ENCODE assay signal across 11 cellular contexts in the genomic region with DNA sequence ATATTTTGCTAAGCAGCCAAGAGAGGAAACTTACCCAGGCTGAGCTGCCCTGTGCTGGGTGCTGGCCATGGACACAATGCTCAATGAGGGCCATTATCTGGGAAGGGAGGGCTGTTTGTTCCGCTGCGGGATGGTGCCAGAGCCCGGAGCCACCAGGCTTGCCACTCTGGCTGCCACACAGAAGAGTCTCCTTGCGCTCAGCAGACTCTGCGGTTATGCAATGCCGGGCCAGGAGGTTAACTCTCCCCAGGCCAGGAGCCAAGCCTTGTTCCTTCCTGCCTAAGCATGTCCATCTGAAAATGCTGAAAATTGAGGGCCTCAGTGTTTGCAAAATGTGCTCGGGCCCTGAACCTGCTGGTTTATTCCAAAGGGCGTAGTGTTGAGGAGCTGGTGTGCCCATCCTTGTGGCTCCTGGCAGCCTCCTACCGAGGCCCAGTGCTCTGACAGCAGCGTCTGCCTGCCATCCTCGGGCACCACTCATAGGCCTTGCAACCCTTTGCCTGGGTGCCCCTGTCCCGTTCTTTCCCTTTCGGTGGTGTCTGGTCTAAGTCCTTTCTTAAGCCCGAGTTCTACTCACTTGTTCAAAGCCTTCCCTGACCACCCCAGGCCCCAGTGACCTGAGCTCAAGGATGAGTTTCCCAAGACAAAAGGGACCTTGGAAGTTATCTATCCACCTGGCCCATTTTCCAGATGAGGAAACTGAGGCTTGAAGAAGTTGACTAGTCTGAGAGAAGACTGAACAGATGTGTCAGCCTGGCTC.
DNase-seq lines count a peak whose midpoint lies in the region; ATAC-seq lines count a peak whose summit lies in the region.
"Had no signal": no experiment of that assay in that cellular context is flagged by ENCODE, and none has a peak within 500 bp of the region (broad histone marks: within the 10 kb centered on the region; RNA-seq: fewer than 3 reads in every experiment).

No MANE protein-coding gene starts in this region.

- no peaks in the 10 kb centered on the region for H3K36me3 ChIP-seq in aorta (ENCODE audit: control insufficient read depth in 1 of 2, insufficient read depth in 2 of 2, low read length in 1 of 2)

- no peaks in the 10 kb centered on the region for H3K9me3 Mint-ChIP-seq in activated naive CD4-positive, alpha-beta T cell treated with anti-CD3 and anti-CD28 coated beads, Interleukin-2, amount 50 U/mL, for 24 hours

- no peak overlapping the region for H3K4me3 Mint-ChIP-seq in activated naive CD4-positive, alpha-beta T cell treated with anti-CD3 and anti-CD28 coated beads, Interleukin-2, amount 50 U/mL, for 24 hours

- H3K4me1 ChIP-seq in aorta (ENCODE audit: control insufficient read depth in 1 of 2, insufficient read depth in 2 of 2, low read length in 2 of 2), result no peaks in the 10 kb centered on the region

- no peaks in the 10 kb centered on the region for H3K27me3 ChIP-seq in aorta (ENCODE audit: control insufficient read depth in 1 of 2, insufficient read depth in 2 of 2, low read length in 1 of 2)

- no peak overlapping the region for H3K27ac ChIP-seq in aorta (ENCODE audit: low read depth in 1 of 2, low read length in 2 of 2)

- DNase-seq in activated naive CD4-positive, alpha-beta T cell (lab: John Stamatoyannopoulos, UW), result no peak
- DNase-seq in fibroblast of gingiva (ENCODE audit: low read depth) (peak; percentile 74), mesenteric fat pad (ENCODE audit: low spot score) (peak; percentile 89), aorta (peak; percentile 87 to 88)
- DNase-seq in stimulated activated CD8-positive, alpha-beta memory T cell treated with anti-CD3 and anti-CD28 coated beads, Interleukin-4, amount 100 ng/mL, for 48 hours, result no peak
- no peak for DNase-seq in activated CD4-positive, alpha-beta T cell treated with anti-CD3 and anti-CD28 coated beads, Interleukin-2, amount 50 U/mL, for 48 hours
- no peak for DNase-seq in activated CD4-positive, alpha-beta T cell treated with anti-CD3 and anti-CD28 coated beads for 4 hours
- DNase-seq: ACHN; stimulated activated CD4-positive, alpha-beta T cell treated with anti-CD3 and anti-CD28 coated beads, Interleukin-4, amount 100 ng/mL, for 1 hour; T1000 had no signal

- H3K9me3 ChIP-seq in aorta (ENCODE audit: control insufficient read depth, low read length), result no peaks in the 10 kb centered on the region

- H3K4me3 ChIP-seq in aorta (ENCODE audit: low read length in 2 of 2), result no peak overlapping the region

- no peaks in the 10 kb centered on the region for H3K27me3 Mint-ChIP-seq in activated naive CD4-positive, alpha-beta T cell treated with anti-CD3 and anti-CD28 coated beads, Interleukin-2, amount 50 U/mL, for 24 hours

- H3K27ac Mint-ChIP-seq in activated naive CD4-positive, alpha-beta T cell treated with anti-CD3 and anti-CD28 coated beads, Interleukin-2, amount 50 U/mL, for 24 hours, result peak overlapping the region; percentile 23

- peaks cover 16% of the 10 kb centered on the region for H3K36me3 Mint-ChIP-seq in activated naive CD4-positive, alpha-beta T cell treated with anti-CD3 and anti-CD28 coated beads, Interleukin-2, amount 50 U/mL, for 24 hours

- ATAC-seq in aorta (ENCODE audit: low FRiP score), result peak; percentile 89

- H3K4me1 Mint-ChIP-seq in activated naive CD4-positive, alpha-beta T cell treated with anti-CD3 and anti-CD28 coated beads, Interleukin-2, amount 50 U/mL, for 24 hours, result peaks cover 34% of the 10 kb centered on the region

- WGBS in aorta, 2 donors, result 50 to 55% methylated on average over 14 of the region's 14 CpGs

- intact Hi-C loops in aorta (cut with DNase I), result no loop called here

Comparison
In these comparisons a context has a peak if more than half of its experiments do, and no peak if none do; other contexts are left out.
1. DNase-seq: peak in fibroblast of gingiva (single experiment), mesenteric fat pad (single experiment) and aorta (2 of 2); none in activated naive CD4-positive, alpha-beta T cell (0 of 4), stimulated activated CD8-positive, alpha-beta memory T cell treated with anti-CD3 and anti-CD28 coated beads, Interleukin-4, amount 100 ng/mL, for 48 hours (single experiment), activated CD4-positive, alpha-beta T cell treated with anti-CD3 and anti-CD28 coated beads, Interleukin-2, amount 50 U/mL, for 48 hours (0 of 2) and activated CD4-positive, alpha-beta T cell treated with anti-CD3 and anti-CD28 coated beads for 4 hours (0 of 2).